Comparison of ENCODE assay signal across 10 cellular contexts in the genomic region with DNA sequence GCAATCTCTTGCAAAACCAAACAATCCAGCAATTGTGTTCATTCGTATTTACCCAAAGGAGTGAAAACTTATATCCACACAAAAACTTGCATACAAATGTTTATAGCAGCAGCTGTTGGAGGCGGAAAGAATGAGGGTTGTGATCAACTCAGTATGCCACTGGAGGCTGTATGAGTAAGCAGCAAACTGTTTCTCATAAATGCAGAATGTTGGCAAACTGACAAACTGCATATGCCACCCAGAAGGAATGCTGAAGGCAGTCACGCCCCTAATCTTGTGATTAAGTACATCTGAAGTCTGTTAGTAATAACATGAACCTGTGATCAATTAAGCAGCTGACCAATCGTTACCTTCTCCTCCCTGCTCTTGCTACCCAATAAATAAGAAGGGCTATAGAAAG.
A peak's percentile ranks its signal among the peaks of the same experiment; 100 is the strongest.
DNase-seq lines count a peak whose midpoint lies in the region; ATAC-seq, FAIRE-seq and TF ChIP-seq lines count a peak whose summit lies in the region.
"Had no signal": no experiment of that assay in that cellular context is flagged by ENCODE, and none has a peak within 500 bp of the region (broad histone marks: within the 10 kb centered on the region; RNA-seq: fewer than 3 reads in every experiment).

No MANE protein-coding gene starts in this region.

- H3K27ac ChIP-seq in pancreas, result peak overlapping the region in 1 of 4 donors; percentile 30

- H3K9me3 Mint-ChIP-seq in Calu3 (ENCODE audit: low read depth, unreplicated experiment) (no peaks in the 10 kb centered on the region), chondrocyte (ENCODE audit: low read depth) (no peaks in the 10 kb centered on the region)
- H3K9me3 Mint-ChIP-seq: nephron progenitor cell had no signal

- H3K36me3 ChIP-seq in MG63 (0 out of 2 replicates have a peak, but pooled peaks cover 2% of the 10 kb centered on the region), pancreas (no peaks in the 10 kb centered on the region)

- H3K27me3 ChIP-seq in MG63 (no peaks in the 10 kb centered on the region), pancreas (no peaks in the 10 kb centered on the region)

- WGBS in pancreas, 2 donors, result 36 to 44% methylated on average over 4 of the region's 4 CpGs

- H3K27ac Mint-ChIP-seq in Calu3 (ENCODE audit: unreplicated experiment) (peak overlapping the region; percentile 85), chondrocyte (ENCODE audit: unreplicated experiment) (peak overlapping the region; percentile 74)
- H3K27ac Mint-ChIP-seq: nephron progenitor cell had no signal

- no peak for FAIRE-seq in pancreas (lab: Jason Lieb, UNC)

- no peaks in the 10 kb centered on the region for H3K4me1 ChIP-seq in pancreas

- H3K36me3 Mint-ChIP-seq in Calu3 (ENCODE audit: insufficient read depth, unreplicated experiment) (peaks cover 25% of the 10 kb centered on the region), chondrocyte (ENCODE audit: low read depth) (no peaks in the 10 kb centered on the region)

- ATAC-seq in pancreas (peak; percentile 48 to 60 (median 56)), GM21515 (IDR thresholded peaks at IDR 0.05; ENCODE audit: unreplicated experiment) (no peak)

- H3K4me1 Mint-ChIP-seq in Calu3 (ENCODE audit: low read depth, unreplicated experiment), result peaks cover 60% of the 10 kb centered on the region
- H3K4me1 Mint-ChIP-seq in chondrocyte (ENCODE audit: low read depth), result peaks cover 8% of the 10 kb centered on the region
- H3K4me1 Mint-ChIP-seq: nephron progenitor cell had no signal

- no peaks in the 10 kb centered on the region for H3K27me3 Mint-ChIP-seq in Calu3 (ENCODE audit: unreplicated experiment)
- H3K27me3 Mint-ChIP-seq in chondrocyte (ENCODE audit: low read depth), result peaks cover 5% of the 10 kb centered on the region

- no peak for TF ChIP-seq CTCF in Calu3 (IDR thresholded peaks at IDR 0.05; ENCODE audit: unreplicated experiment)
- TF ChIP-seq CTCF in chondrocyte (IDR thresholded peaks at IDR 0.05), result no peak
- TF ChIP-seq CTCF in pancreas (IDR thresholded peaks at IDR 0.05), result no peak

- H3K9me3 ChIP-seq in MG63 (peaks cover 11% of the 10 kb centered on the region; the same call in 1 of the 2 replicates), pancreas (no peaks in the 10 kb centered on the region)

- H3K4me3 Mint-ChIP-seq in Calu3 (ENCODE audit: low read depth, unreplicated experiment) (peak overlapping the region; percentile 58), chondrocyte (ENCODE audit: unreplicated experiment) (no peak overlapping the region)
- H3K4me3 Mint-ChIP-seq: nephron progenitor cell had no signal

- CTCF ChIA-PET in Calu3 (lab: Charles Lee), result interaction anchor here (0.8 to 1.9 kb wide), 2 partner anchors 11 to 212 kb away, joined by 3 to 6 read pairs; no protein-coding TSS in a partner anchor

- peak; percentile 83 for DNase-seq in Calu3
- DNase-seq in MG63, result peak; percentile 82
- no peak for DNase-seq in chondrocyte (ENCODE audit: low spot score)
- peak in 2 of 6 donors; percentile 11 to 23 for DNase-seq in pancreas
- no peak for DNase-seq in T-helper 2 cell
- no peak for DNase-seq in activated T-cell treated with anti-CD3 and anti-CD28 coated beads for 4 hours
- no peak for DNase-seq in NCI-H187 (lab: John Stamatoyannopoulos, UW)
- DNase-seq: NCI-H2081 treated with DMSO at 0.1 percent for 48 hours, nephron progenitor cell had no signal

- intact Hi-C loops in Calu3 (cut with micrococcal nuclease; ENCODE audit: unreplicated experiment), result loop anchor here (5.0 kb wide), 1 partner anchor 71 kb away; a partner anchor contains a TSS
- intact Hi-C loops in pancreas (cut with DNase I), result no loop called here

- BruUV-seq in Calu3 (replicated peaks; lab: Mats Ljungman, UMichigan), result no TSS peak

- no peak overlapping the region for H3K4me3 ChIP-seq in MG63
- H3K4me3 ChIP-seq in pancreas, result no peak overlapping the region

Comparison
In these comparisons a context has a peak if more than half of its experiments do, and no peak if none do; other contexts are left out.
1. DNase-seq: peak in Calu3 (single experiment) and MG63 (single experiment); none in chondrocyte (single experiment), T-helper 2 cell (0 of 5), activated T-cell treated with anti-CD3 and anti-CD28 coated beads for 4 hours (single experiment) and NCI-H187 (0 of 2).